Comparison of ENCODE assay signal across 20 cellular contexts in the genomic region with DNA sequence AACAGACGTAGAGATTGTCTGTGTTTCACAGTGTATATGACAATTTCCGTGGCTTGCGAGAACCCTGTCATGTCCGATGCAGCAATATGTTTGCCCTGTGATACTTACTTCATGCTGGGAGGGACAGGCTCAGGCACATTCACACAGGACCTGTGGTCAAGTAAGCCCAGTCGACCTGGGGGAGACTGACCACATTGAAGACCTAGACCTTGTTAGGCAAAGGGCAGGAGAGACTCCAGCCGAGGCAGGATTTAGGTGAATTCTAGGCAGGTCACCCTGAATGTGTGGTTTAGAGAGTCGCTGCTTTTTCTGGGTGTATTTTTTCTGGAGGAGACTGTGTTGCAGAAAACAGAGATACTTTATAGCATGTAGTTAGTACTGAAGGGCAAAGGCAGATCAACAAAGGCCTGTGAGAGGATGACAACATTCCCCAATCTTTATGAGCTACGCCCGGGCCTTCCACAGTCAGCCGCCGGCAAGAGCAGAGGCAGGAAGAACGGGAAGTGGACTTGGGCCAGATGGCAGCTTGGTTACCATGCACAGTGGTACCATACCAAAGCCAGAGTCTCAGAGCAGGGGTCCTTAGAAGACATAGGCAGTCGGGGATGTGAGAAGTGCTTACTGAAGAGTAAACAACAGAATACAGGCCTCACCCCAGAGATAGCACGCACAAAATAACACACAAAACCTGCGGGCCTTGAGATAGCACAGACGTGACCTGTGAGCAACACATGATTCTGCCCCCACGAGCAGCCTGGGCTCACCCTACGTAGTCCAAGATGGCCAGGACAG.
DNase-seq lines count a peak whose midpoint lies in the region; ATAC-seq and TF ChIP-seq lines count a peak whose summit lies in the region.
"Had no signal": no experiment of that assay in that cellular context is flagged by ENCODE, and none has a peak within 500 bp of the region (broad histone marks: within the 10 kb centered on the region; RNA-seq: fewer than 3 reads in every experiment).

No MANE protein-coding gene starts in this region.

- peak overlapping the region; percentile 41 for H3K27ac Mint-ChIP-seq in glutamatergic neuron (ENCODE audit: unreplicated experiment)

- ATAC-seq in HG03135 (IDR thresholded peaks at IDR 0.05; ENCODE audit: unreplicated experiment), result no peak

- peak; percentile 44 for DNase-seq in activated CD8-positive, alpha-beta memory T cell treated with anti-CD3 and anti-CD28 coated beads for 24 hours
- no peak for DNase-seq in activated CD8-positive, alpha-beta memory T cell treated with anti-CD3 and anti-CD28 coated beads, Interleukin-2, amount 50 U/mL, for 4 hours
- DNase-seq in glutamatergic neuron (no peak), posterior vena cava (ENCODE audit: low spot score) (peak; percentile 52), lower leg skin (ENCODE audit: low spot score in 2 of 2) (no peak), A172 (ENCODE audit: low spot score) (no peak)
- DNase-seq: activated CD4-positive, alpha-beta T cell treated with anti-CD3 and anti-CD28 coated beads for 48 hours; activated naive CD4-positive, alpha-beta T cell treated with anti-CD3 and anti-CD28 coated beads, Interleukin-2, amount 50 U/mL, for 16 hours; Caco-2; NCI-H1436; NCI-H2171; NCI-H526; stimulated activated CD4-positive, alpha-beta T cell treated with anti-CD3 and anti-CD28 coated beads, Interleukin-4, amount 100 ng/mL, for 4 hours; T-helper 1 cell had no signal

- WGBS in lower leg skin, 2 donors, result 73 to 82% methylated on average over 15 to 18 of the region's 18 CpGs

- intact Hi-C loops in posterior vena cava (cut with DNase I), result no loop called here
- intact Hi-C loops in lower leg skin (cut with DNase I; ENCODE audit: low total_unique reads), result no loop called here

- TF ChIP-seq CTCF in VCaP (conservative IDR thresholded peaks at IDR 0.05), result no peak
- TF ChIP-seq CTCF in glutamatergic neuron (IDR thresholded peaks at IDR 0.05; ENCODE audit: partially characterized antibody, unreplicated experiment), result no peak
- TF ChIP-seq CTCF in lower leg skin (IDR thresholded peaks at IDR 0.05), result no peak

- H3K27me3 Mint-ChIP-seq in glutamatergic neuron (ENCODE audit: unreplicated experiment), result peaks cover 22% of the 10 kb centered on the region

- peaks cover 36% of the 10 kb centered on the region for H3K36me3 Mint-ChIP-seq in glutamatergic neuron (ENCODE audit: unreplicated experiment)

- H3K4me1 Mint-ChIP-seq in glutamatergic neuron (ENCODE audit: low read depth, unreplicated experiment), result peaks cover 21% of the 10 kb centered on the region

- H3K9me3 Mint-ChIP-seq in glutamatergic neuron (ENCODE audit: unreplicated experiment), result peaks cover 35% of the 10 kb centered on the region

- H3K27ac ChIP-seq in VCaP, result peak overlapping the region; percentile 21
- H3K27ac ChIP-seq: neutrophil, vagina had no signal

- no peak overlapping the region for H3K4me3 ChIP-seq in lower leg skin (ENCODE audit: low read depth, poor library complexity, severe bottlenecking)
- H3K4me3 ChIP-seq: HAP-1, smooth muscle cell, vagina had no signal

- no peak for TF ChIP-seq POLR2A in lower leg skin (IDR thresholded peaks at IDR 0.05)

- no peak overlapping the region for H3K4me3 Mint-ChIP-seq in glutamatergic neuron (ENCODE audit: unreplicated experiment)

Comparison
In these comparisons a context has a peak if more than half of its experiments do, and no peak if none do; other contexts are left out.
1. DNase-seq: peak in activated CD8-positive, alpha-beta memory T cell treated with anti-CD3 and anti-CD28 coated beads for 24 hours (single experiment) and posterior vena cava (single experiment); none in activated CD8-positive, alpha-beta memory T cell treated with anti-CD3 and anti-CD28 coated beads, Interleukin-2, amount 50 U/mL, for 4 hours (single experiment), glutamatergic neuron (single experiment), lower leg skin (0 of 2) and A172 (single experiment).